ENCODE assay signal across 1 cellular context in the genomic region with DNA sequence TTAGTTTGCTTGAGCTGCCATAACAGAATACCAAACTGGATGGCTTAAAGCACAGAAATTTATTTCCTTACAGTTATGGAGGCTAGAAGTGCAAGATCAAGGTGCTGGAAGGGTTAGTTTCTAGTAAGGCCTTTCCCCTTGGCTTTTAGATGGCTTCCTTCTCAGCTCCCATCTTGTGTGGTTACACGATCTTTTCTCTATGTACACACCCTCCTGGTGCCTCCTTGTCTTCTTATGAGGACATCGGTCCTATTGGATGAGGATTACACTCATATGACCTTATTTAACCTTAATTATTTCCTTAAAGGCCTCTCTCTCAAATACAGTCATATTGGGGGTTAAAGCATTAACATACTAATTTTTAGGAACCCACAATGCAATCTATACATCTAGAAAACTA.
TF ChIP-seq lines count a peak whose summit lies in the region.

No MANE protein-coding gene starts in this region.

TF ChIP-seq in HCT116, 20 proteins besides CTCF, POLR2A, EP300 and RAD21 (continued from another document):
- TF ChIP-seq, protein P1, sequence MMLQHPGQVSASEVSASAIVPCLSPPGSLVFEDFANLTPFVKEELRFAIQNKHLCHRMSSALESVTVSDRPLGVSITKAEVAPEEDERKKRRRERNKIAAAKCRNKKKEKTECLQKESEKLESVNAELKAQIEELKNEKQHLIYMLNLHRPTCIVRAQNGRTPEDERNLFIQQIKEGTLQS (IDR thresholded peaks at IDR 0.05) = no peak
- TF ChIP-seq ZFX (IDR thresholded peaks at IDR 0.05) (no peak), EZH2phosphoT487 (IDR thresholded peaks at IDR 0.05; ENCODE audit: borderline replicate concordance) (no peak), SIN3A (IDR thresholded peaks at IDR 0.05; ENCODE audit: low read depth) (no peak), TCF7L2 (IDR thresholded peaks at IDR 0.05; ENCODE audit: borderline replicate concordance, extremely low read depth, insufficient read depth, insufficient read length) (no peak), YY1 (IDR thresholded peaks at IDR 0.05; ENCODE audit: extremely low read depth, insufficient replicate concordance, low read depth, low read length) (no peak), SRF (IDR thresholded peaks at IDR 0.05; ENCODE audit: low read depth) (no peak), CBX3 (IDR thresholded peaks at IDR 0.05; ENCODE audit: low read depth) (no peak)
- TF ChIP-seq, protein P2, sequence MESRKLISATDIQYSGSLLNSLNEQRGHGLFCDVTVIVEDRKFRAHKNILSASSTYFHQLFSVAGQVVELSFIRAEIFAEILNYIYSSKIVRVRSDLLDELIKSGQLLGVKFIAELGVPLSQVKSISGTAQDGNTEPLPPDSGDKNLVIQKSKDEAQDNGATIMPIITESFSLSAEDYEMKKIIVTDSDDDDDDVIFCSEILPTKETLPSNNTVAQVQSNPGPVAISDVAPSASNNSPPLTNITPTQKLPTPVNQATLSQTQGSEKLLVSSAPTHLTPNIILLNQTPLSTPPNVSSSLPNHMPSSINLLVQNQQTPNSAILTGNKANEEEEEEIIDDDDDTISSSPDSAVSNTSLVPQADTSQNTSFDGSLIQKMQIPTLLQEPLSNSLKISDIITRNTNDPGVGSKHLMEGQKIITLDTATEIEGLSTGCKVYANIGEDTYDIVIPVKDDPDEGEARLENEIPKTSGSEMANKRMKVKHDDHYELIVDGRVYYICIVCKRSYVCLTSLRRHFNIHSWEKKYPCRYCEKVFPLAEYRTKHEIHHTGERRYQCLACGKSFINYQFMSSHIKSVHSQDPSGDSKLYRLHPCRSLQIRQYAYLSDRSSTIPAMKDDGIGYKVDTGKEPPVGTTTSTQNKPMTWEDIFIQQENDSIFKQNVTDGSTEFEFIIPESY (IDR thresholded peaks at IDR 0.05; ENCODE audit: extremely low read depth, insufficient replicate concordance, low read length) = no peak
